19 cellular contexts compared by ENCODE assay signal in the genomic region with DNA sequence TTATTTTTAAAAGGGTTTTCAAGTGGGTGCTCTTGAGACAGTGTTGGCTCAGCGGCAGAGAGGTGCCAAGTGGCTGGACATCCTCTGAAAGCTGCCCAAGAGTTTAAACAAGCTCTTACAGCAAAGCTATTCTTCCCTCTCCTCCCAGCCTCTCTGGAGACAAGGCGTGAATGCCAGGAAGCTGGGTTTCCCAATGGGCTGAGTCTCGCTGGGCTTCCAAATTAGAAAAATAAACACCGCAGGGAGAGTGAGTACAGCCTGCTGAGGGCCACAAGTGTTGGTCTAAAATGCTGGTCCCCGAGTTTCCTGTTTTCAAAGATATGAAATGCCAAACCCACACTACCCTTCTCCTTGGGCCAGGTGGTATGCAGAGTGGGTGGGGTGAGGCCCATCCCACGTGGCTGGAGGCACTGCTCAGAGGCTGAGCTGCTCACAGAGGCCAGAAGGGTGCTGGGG. TPM values are rescaled to one million over a fixed set of nuclear protein-coding genes. Genes with fewer than 3 reads are reported as not detected.
DNase-seq lines count a peak whose midpoint lies in the region; TF ChIP-seq lines count a peak whose summit lies in the region.
"Had no signal": no experiment of that assay in that cellular context is flagged by ENCODE, and none has a peak within 500 bp of the region (broad histone marks: within the 10 kb centered on the region; RNA-seq: fewer than 3 reads in every experiment).

No MANE protein-coding gene starts in this region.

- H3K27ac ChIP-seq in RWPE1, result peak overlapping the region; percentile 15; the same call in 1 of the 2 replicates
- H3K27ac ChIP-seq in prostate gland, result no peak overlapping the region
- H3K27ac ChIP-seq: KMS-11 had no signal

- H3K36me3 ChIP-seq in prostate gland (peaks cover 0 to 5% of the 10 kb centered on the region in 2 donors), H7 (replicated peaks; ENCODE audit: control insufficient read depth, insufficient read depth, low read length) (peaks cover 16% of the 10 kb centered on the region)

- no peaks in the 10 kb centered on the region for H3K9me3 ChIP-seq in prostate gland

- intact Hi-C loops in head of caudate nucleus (cut with DNase I), result no loop called here
- intact Hi-C loops in prostate gland (cut with DNase I), result no loop called here

- no peak for TF ChIP-seq POLR2A in prostate gland (IDR thresholded peaks at IDR 0.05)

- WGBS in prostate gland, result 70% methylated on average over 6 of the region's 6 CpGs

- POLR2A ChIA-PET in RWPE1 (lab: Yijun Ruan, JAX; ENCODE audit: low non-redundant PET), result no interaction called here

- H3K27me3 ChIP-seq in prostate gland (replicated peaks; ENCODE audit: insufficient read depth) (no peaks in the 10 kb centered on the region), H7 (ENCODE audit: control insufficient read depth, insufficient read depth, low read length) (no peaks in the 10 kb centered on the region)

- H3K4me1 ChIP-seq in prostate gland (replicated peaks), result no peaks in the 10 kb centered on the region

- TF ChIP-seq CTCF in RWPE1 (conservative IDR thresholded peaks at IDR 0.05; ENCODE audit: low read depth) (no peak), prostate gland (IDR thresholded peaks at IDR 0.05) (no peak)

- no peak overlapping the region for H3K4me3 ChIP-seq in prostate gland
- H3K4me3 ChIP-seq in H7 (ENCODE audit: insufficient read depth, low read depth, low read length), result no peak overlapping the region
- H3K4me3 ChIP-seq: GM12878 had no signal

- DNase-seq in NCI-H1417 (lab: John Stamatoyannopoulos, UW) (peak in 2 of 3 experiments; percentile 6 to 62), NCI-H1417 treated with DMSO at 0.1 percent for 48 hours (lab: John Stamatoyannopoulos, UW) (no peak), RWPE1 (ENCODE audit: low spot score) (no peak), head of caudate nucleus (peak in 24 of 42 donors; percentile 9 to 78 (median 36)), pons (ENCODE audit: low spot score) (peak; percentile 43), prostate gland (ENCODE audit: low spot score) (no peak), H7 (no peak), hepatic stellate cell (ENCODE audit: low spot score) (no peak)
- DNase-seq: 8988T; activated CD4-positive, CD25-positive, alpha-beta regulatory T cell; activated CD8-positive, alpha-beta memory T cell treated with anti-CD3 and anti-CD28 coated beads, Interleukin-2, amount 10 ng/mL, durations not matched to agents 7 days and 5 days; CD4-positive, CD25-positive, alpha-beta regulatory T cell; kidney glomerular epithelial cell; NCI-H1436 treated with DMSO at 0.1 percent for 48 hours; NCI-H748 treated with DMSO at 0.1 percent for 48 hours; posterior cingulate gyrus; T-cell had no signal

- CTCF ChIA-PET in RWPE1 (lab: Yijun Ruan, JAX), result interaction anchor here (0.6 kb wide), 1 partner anchor 284 kb away, joined by 5 read pairs; no protein-coding TSS in a partner anchor

RNA-seq across cellular contexts. Expression of gene ZDHHC3, which starts 36.4 kb away (rescaled TPM):
- 10 to 100 TPM; 64.6 to 91.7 TPM for total RNA-seq in prostate gland
- total RNA-seq in H7 (2014; rRNA removed; shearing (Covaris generic)), result 55.6 and 58.2 TPM in 2 replicates

RNA-seq across cellular contexts. Expression of gene EXOSC7, which starts 36.4 kb away (rescaled TPM):
- total RNA-seq in prostate gland, result 10 to 100 TPM; 55.2 to 56.2 TPM
- total RNA-seq in H7 (2014; rRNA removed; shearing (Covaris generic)), result 83.4 and 96.3 TPM in 2 replicates

Comparison
In these comparisons a context has a peak if more than half of its experiments do, and no peak if none do; other contexts are left out.
1. DNase-seq: peak in NCI-H1417 (2 of 3), head of caudate nucleus (24 of 42) and pons (single experiment); none in NCI-H1417 treated with DMSO at 0.1 percent for 48 hours (single experiment), RWPE1 (single experiment), prostate gland (single experiment), H7 (single experiment) and hepatic stellate cell (single experiment).